12 cellular contexts compared by ENCODE assay signal in the genomic region with DNA sequence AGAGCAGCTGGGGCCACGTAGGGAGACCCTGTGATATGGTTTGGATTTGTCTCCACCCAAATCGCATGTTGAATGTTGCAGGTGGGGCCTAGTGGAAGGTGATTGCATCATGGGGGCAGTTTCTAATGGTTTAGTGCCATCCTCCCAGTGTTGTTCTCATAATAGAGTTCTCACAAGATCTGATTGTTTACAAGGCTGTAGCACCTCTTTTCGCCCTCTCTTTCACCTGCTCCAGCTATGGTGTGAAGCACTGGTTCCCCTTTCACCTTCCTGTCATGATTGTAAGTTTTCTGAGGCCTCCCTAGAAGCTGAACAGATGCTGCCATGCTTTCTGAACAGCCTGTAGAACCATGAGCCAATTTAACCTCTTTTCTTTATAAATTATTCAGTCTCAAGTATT.
DNase-seq lines count a peak whose midpoint lies in the region; ATAC-seq and TF ChIP-seq lines count a peak whose summit lies in the region.
"Had no signal": no experiment of that assay in that cellular context is flagged by ENCODE, and none has a peak within 500 bp of the region (broad histone marks: within the 10 kb centered on the region; RNA-seq: fewer than 3 reads in every experiment).

No MANE protein-coding gene starts in this region.

- H3K4me3 Mint-ChIP-seq in activated naive CD8-positive, alpha-beta T cell treated with anti-CD3 and anti-CD28 coated beads, Interleukin-2, amount 50 U/mL, for 24 hours: no peak overlapping the region

- POLR2A ChIA-PET in PC-3 (lab: Charles Lee; ENCODE audit: unreplicated experiment): no interaction called here

- H3K79me2 ChIP-seq in PC-3 (ENCODE audit: low read length): no peaks in the 10 kb centered on the region

- no peak overlapping the region for H2AFZ ChIP-seq in PC-3 (ENCODE audit: low read length)

- ATAC-seq in GM18505 (IDR thresholded peaks at IDR 0.05; ENCODE audit: unreplicated experiment) (peak; percentile 81), GM21367 (IDR thresholded peaks at IDR 0.05; ENCODE audit: unreplicated experiment) (peak; percentile 63), HG03025 (IDR thresholded peaks at IDR 0.05; ENCODE audit: low FRiP score, unreplicated experiment) (peak; percentile 76), PC-3 (no peak), GM18873 (IDR thresholded peaks at IDR 0.05; ENCODE audit: low FRiP score, unreplicated experiment) (no peak)
- ATAC-seq in activated naive CD8-positive, alpha-beta T cell treated with anti-CD3 and anti-CD28 coated beads, Interleukin-2, amount 50 U/mL, for 24 hours: no peak

- no peaks in the 10 kb centered on the region for H3F3A ChIP-seq in PC-3 (ENCODE audit: low read length, unreplicated experiment)

- no peaks in the 10 kb centered on the region for H3K27me3 ChIP-seq in PC-3 (ENCODE audit: low read length)
- no peaks in the 10 kb centered on the region for H3K27me3 ChIP-seq in effector memory CD4-positive, alpha-beta T cell (replicated peaks; ENCODE audit: control insufficient read depth, insufficient read depth, low read length, poor library complexity, severe bottlenecking)
- H3K27me3 ChIP-seq: cardiac muscle cell had no signal

- TF ChIP-seq POLR2A in GM18505 (IDR thresholded peaks at IDR 0.05; ENCODE audit: borderline replicate concordance, extremely low read depth, insufficient read depth, insufficient read length): no peak

- no TSS peak for BruUV-seq in PC-3 (replicated peaks; lab: Mats Ljungman, UMichigan)

- H3K27ac Mint-ChIP-seq in activated naive CD8-positive, alpha-beta T cell treated with anti-CD3 and anti-CD28 coated beads, Interleukin-2, amount 50 U/mL, for 24 hours: peak overlapping the region; percentile 77

- H3K9me3 Mint-ChIP-seq in activated naive CD8-positive, alpha-beta T cell treated with anti-CD3 and anti-CD28 coated beads, Interleukin-2, amount 50 U/mL, for 24 hours: peaks cover 28% of the 10 kb centered on the region

- H4K20me1 ChIP-seq in PC-3 (ENCODE audit: low read length): no peaks in the 10 kb centered on the region

- no peaks in the 10 kb centered on the region for H3K4me1 ChIP-seq in PC-3 (ENCODE audit: insufficient read depth, low read length)
- no peaks in the 10 kb centered on the region for H3K4me1 ChIP-seq in effector memory CD4-positive, alpha-beta T cell (ENCODE audit: control insufficient read depth, insufficient read depth, low read length, poor library complexity, severe bottlenecking)

- intact Hi-C loops in PC-3 (cut with micrococcal nuclease): no loop called here

- no peaks in the 10 kb centered on the region for H3K27me3 Mint-ChIP-seq in activated naive CD8-positive, alpha-beta T cell treated with anti-CD3 and anti-CD28 coated beads, Interleukin-2, amount 50 U/mL, for 24 hours

- no peak for DNase-seq in activated naive CD8-positive, alpha-beta T cell treated with anti-CD3 and anti-CD28 coated beads, Interleukin-2, amount 50 U/mL, for 24 hours
- DNase-seq in NCI-H345 (lab: John Stamatoyannopoulos, UW): no peak
- DNase-seq in PC-3: no peak
- DNase-seq in effector memory CD4-positive, alpha-beta T cell: no peak
- DNase-seq: EL, NCI-H69 had no signal

- H3K9me3 ChIP-seq in PC-3 (ENCODE audit: low read length): 0 out of 2 replicates have a peak, but pooled peaks cover 6% of the 10 kb centered on the region
- H3K9me3 ChIP-seq in effector memory CD4-positive, alpha-beta T cell (ENCODE audit: control insufficient read depth, low read length): no peaks in the 10 kb centered on the region

- H3K4me2 ChIP-seq in PC-3 (ENCODE audit: low read length): no peak overlapping the region

- CTCF ChIA-PET in PC-3 (lab: Charles Lee): no interaction called here

- no peaks in the 10 kb centered on the region for H3K36me3 ChIP-seq in PC-3 (ENCODE audit: low read depth, low read length)
- no peaks in the 10 kb centered on the region for H3K36me3 ChIP-seq in effector memory CD4-positive, alpha-beta T cell (ENCODE audit: control insufficient read depth, insufficient read depth, low read length)
- H3K36me3 ChIP-seq: cardiac muscle cell had no signal

- H3K36me3 Mint-ChIP-seq in activated naive CD8-positive, alpha-beta T cell treated with anti-CD3 and anti-CD28 coated beads, Interleukin-2, amount 50 U/mL, for 24 hours (ENCODE audit: low read depth): peaks cover 5% of the 10 kb centered on the region

- no peak overlapping the region for H3K4me3 ChIP-seq in PC-3 (ENCODE audit: low read length)
- H3K4me3 ChIP-seq in effector memory CD4-positive, alpha-beta T cell (ENCODE audit: insufficient read depth, low read depth, low read length, poor library complexity, severe bottlenecking): no peak overlapping the region
- H3K4me3 ChIP-seq: cardiac muscle cell, SK-N-MC had no signal

- H3K9me2 ChIP-seq in PC-3 (replicated peaks; ENCODE audit: low read length): no peaks in the 10 kb centered on the region

- peaks cover 32% of the 10 kb centered on the region for H3K4me1 Mint-ChIP-seq in activated naive CD8-positive, alpha-beta T cell treated with anti-CD3 and anti-CD28 coated beads, Interleukin-2, amount 50 U/mL, for 24 hours

- no peak overlapping the region for H3K9ac ChIP-seq in PC-3 (ENCODE audit: low read length)

- no peak for TF ChIP-seq CTCF in PC-3 (conservative IDR thresholded peaks at IDR 0.05; ENCODE audit: low read depth, low read length)

- no peak overlapping the region for H3K27ac ChIP-seq in PC-3 (ENCODE audit: low read length)
- no peak overlapping the region for H3K27ac ChIP-seq in effector memory CD4-positive, alpha-beta T cell (ENCODE audit: insufficient read depth, low read length, poor library complexity, severe bottlenecking)
- H3K27ac ChIP-seq: cardiac muscle cell, SK-N-MC had no signal

Comparison
In these comparisons a context has a peak if more than half of its experiments do, and no peak if none do; other contexts are left out.
1. ATAC-seq: peak in GM18505 (single experiment), GM21367 (single experiment) and HG03025 (single experiment); none in activated naive CD8-positive, alpha-beta T cell treated with anti-CD3 and anti-CD28 coated beads, Interleukin-2, amount 50 U/mL, for 24 hours (single experiment), PC-3 (single experiment) and GM18873 (single experiment).